In the genomic region with DNA sequence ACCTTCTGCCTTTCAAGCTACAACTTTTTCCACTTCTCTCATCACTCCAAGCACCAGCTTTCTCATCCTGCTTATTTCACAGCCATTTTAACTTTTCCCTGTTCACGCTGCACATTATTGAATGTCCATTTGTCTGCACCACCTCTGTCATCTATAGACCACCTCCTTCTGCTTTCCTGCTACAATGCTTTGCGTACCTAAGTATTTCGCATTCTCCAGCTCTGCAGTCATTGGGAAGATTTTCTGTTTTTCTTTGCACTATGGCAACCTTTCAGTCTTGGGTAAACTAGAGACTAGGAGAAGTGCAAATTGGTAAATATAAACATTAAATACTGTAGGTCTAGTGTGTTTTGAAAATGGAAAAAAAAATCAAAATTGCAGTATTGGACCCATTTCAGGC, we compare ENCODE assay signal across 9 cellular contexts. TPM values are rescaled to one million over a fixed set of nuclear protein-coding genes. Genes with fewer than 3 reads are reported as not detected.
DNase-seq lines count a peak whose midpoint lies in the region; FAIRE-seq and TF ChIP-seq lines count a peak whose summit lies in the region.
"Had no signal": no experiment of that assay in that cellular context is flagged by ENCODE, and none has a peak within 500 bp of the region (broad histone marks: within the 10 kb centered on the region; RNA-seq: fewer than 3 reads in every experiment).

No MANE protein-coding gene starts in this region.

- H3K27ac ChIP-seq in OCI-LY7 (ENCODE audit: low read depth, low read length, poor library complexity, severe bottlenecking) (no peak overlapping the region), esophagus squamous epithelium (no peak overlapping the region), prostate gland (no peak overlapping the region)

- peaks cover 21% of the 10 kb centered on the region for H3K4me1 Mint-ChIP-seq in Calu3 (ENCODE audit: low read depth, unreplicated experiment)

- H3K27me3 ChIP-seq in esophagus squamous epithelium (no peaks in the 10 kb centered on the region), prostate gland (replicated peaks; ENCODE audit: insufficient read depth) (no peaks in the 10 kb centered on the region)

- H3K79me2 ChIP-seq in OCI-LY7 (ENCODE audit: insufficient read depth, low read depth, low read length), result no peaks in the 10 kb centered on the region

- no peaks in the 10 kb centered on the region for H3K9me3 Mint-ChIP-seq in Calu3 (ENCODE audit: low read depth, unreplicated experiment)

- H3K36me3 ChIP-seq in OCI-LY7 (ENCODE audit: insufficient read depth, low read length), result peaks cover 8% of the 10 kb centered on the region; the same call in 1 of the 2 replicates
- peaks cover 0 to 24% (median 0%) of the 10 kb centered on the region in 3 donors for H3K36me3 ChIP-seq in esophagus squamous epithelium
- H3K36me3 ChIP-seq in prostate gland, result peaks cover 0 to 5% of the 10 kb centered on the region in 2 donors

- POLR2A ChIA-PET in OCI-LY7 (lab: Charles Lee), result no interaction called here

- CTCF ChIA-PET in Calu3 (lab: Charles Lee), result no interaction called here
- CTCF ChIA-PET in OCI-LY7 (lab: Charles Lee; ENCODE audit: unreplicated experiment), result no interaction called here

- peak overlapping the region; percentile 86 for H3K4me3 Mint-ChIP-seq in Calu3 (ENCODE audit: low read depth, unreplicated experiment)

- H3K4me1 ChIP-seq in OCI-LY7 (ENCODE audit: insufficient read depth, low read length, poor library complexity, severe bottlenecking) (peaks cover 12% of the 10 kb centered on the region), esophagus squamous epithelium (peaks cover 0 to 19% (median 13%) of the 10 kb centered on the region in 3 donors), prostate gland (replicated peaks) (no peaks in the 10 kb centered on the region)

- TF ChIP-seq CTCF in Calu3 (IDR thresholded peaks at IDR 0.05; ENCODE audit: unreplicated experiment) (no peak), OCI-LY7 (conservative IDR thresholded peaks at IDR 0.05; ENCODE audit: low read length) (no peak), esophagus squamous epithelium (IDR thresholded peaks at IDR 0.05) (no peak), prostate gland (IDR thresholded peaks at IDR 0.05) (no peak)

- DNase-seq in Calu3 (no peak), OCI-LY7 (ENCODE audit: low spot score) (no peak), esophagus squamous epithelium (lab: John Stamatoyannopoulos, UW) (no peak), prostate gland (ENCODE audit: low spot score) (no peak), urothelium cell line (ENCODE audit: low spot score) (no peak), HPDE6-E6E7 (ENCODE audit: extremely low spot score) (no peak), HK-2 (ENCODE audit: unreplicated experiment) (no peak)
- no peak for DNase-seq in activated effector memory CD4-positive, alpha-beta T cell treated with Interleukin-2 at 50 U/mL for 16 hours

- H3K9me2 ChIP-seq in OCI-LY7 (ENCODE audit: insufficient read depth, low read length), result no peaks in the 10 kb centered on the region

- no peaks in the 10 kb centered on the region for H3K9me3 ChIP-seq in OCI-LY7 (ENCODE audit: low read length)
- H3K9me3 ChIP-seq in esophagus squamous epithelium, result no peaks in the 10 kb centered on the region
- H3K9me3 ChIP-seq in prostate gland, result no peaks in the 10 kb centered on the region

- peak overlapping the region; percentile 32 for H3K27ac Mint-ChIP-seq in Calu3 (ENCODE audit: unreplicated experiment)

- peak overlapping the region; percentile 88 for H2AFZ ChIP-seq in OCI-LY7 (ENCODE audit: low read length)

- WGBS in esophagus squamous epithelium, 2 donors, result 77 to 85% methylated on average over 3 of the region's 3 CpGs
- 48% methylated on average over 3 of the region's 3 CpGs for WGBS in prostate gland

- H3K27me3 Mint-ChIP-seq in Calu3 (ENCODE audit: unreplicated experiment), result no peaks in the 10 kb centered on the region

- TF ChIP-seq POLR2A in esophagus squamous epithelium (IDR thresholded peaks at IDR 0.05), result no peak
- no peak for TF ChIP-seq POLR2A in prostate gland (IDR thresholded peaks at IDR 0.05)

- intact Hi-C loops in Calu3 (cut with micrococcal nuclease; ENCODE audit: unreplicated experiment), result loop anchor here (5.0 kb wide), 1 partner anchor 122 kb away; no protein-coding TSS in a partner anchor
- intact Hi-C loops in OCI-LY7 (cut with micrococcal nuclease; ENCODE audit: unreplicated experiment), result no loop called here
- intact Hi-C loops in esophagus squamous epithelium (cut with DNase I), result no loop called here
- intact Hi-C loops in prostate gland (cut with DNase I), result loop anchor here (10.0 kb wide), 1 partner anchor 301 kb away; the partner anchor contains the start of genes C1orf50 and P3H1

- H3K4me2 ChIP-seq in OCI-LY7 (ENCODE audit: low read length), result peak overlapping the region; percentile 83; the same call in 1 of the 2 replicates

- BruUV-seq in Calu3 (replicated peaks; lab: Mats Ljungman, UMichigan) (no TSS peak), OCI-LY7 (replicated peaks; lab: Mats Ljungman, UMichigan) (no TSS peak)

- H4K20me1 ChIP-seq in OCI-LY7 (ENCODE audit: insufficient read depth, low read length), result no peaks in the 10 kb centered on the region

- peaks cover 37% of the 10 kb centered on the region for H3K36me3 Mint-ChIP-seq in Calu3 (ENCODE audit: insufficient read depth, unreplicated experiment)

- no peak for FAIRE-seq in urothelium cell line (lab: Jason Lieb, UNC)

- H3K4me3 ChIP-seq in OCI-LY7 (ENCODE audit: low read depth, low read length, poor library complexity, severe bottlenecking) (no peak overlapping the region), esophagus squamous epithelium (peak overlapping the region in 3 of 4 donors; percentile 62 to 79 (median 76)), prostate gland (peak overlapping the region; percentile 40 to 59)

RNA-seq across cellular contexts. Expression of gene CCDC30, which starts 0.8 kb away (rescaled TPM):
- total RNA-seq in Calu3 (2022) (4.4 and 5.1 TPM in 2 replicates), OCI-LY7 (2022) (1.9 and 2.6 TPM in 2 replicates), esophagus squamous epithelium (1 to 10 TPM in 1 of 4 donors, under 1 TPM in 3; 0.12 to 1.3 (median 0.42) TPM), prostate gland (1 to 10 TPM; 1.8 to 6.2 TPM)
- total RNA-seq in OCI-LY7 (2014; rRNA removed; shearing (Covaris generic)), result 0.54 and 2.6 TPM in 2 replicates

RNA-seq across cellular contexts. Expression of gene PPCS, which starts 7.6 kb away (rescaled TPM):
- total RNA-seq in Calu3 (2022) (67.8 and 72.8 TPM in 2 replicates), OCI-LY7 (2022) (29.2 and 34.9 TPM in 2 replicates), esophagus squamous epithelium (10 to 100 TPM; 44.2 to 76.8 (median 58.9) TPM), prostate gland (100 to 1,000 TPM in 1 of 2 donors, 10 to 100 TPM in 1; 71.2 to 101 TPM)
- total RNA-seq in OCI-LY7 (2014; rRNA removed; shearing (Covaris generic)), result 23.2 and 46.9 TPM in 2 replicates

RNA-seq across cellular contexts. Expression of gene ZMYND12, which starts 8.1 kb away (rescaled TPM):
- 0.83 and 1.1 TPM in 2 replicates for total RNA-seq in Calu3 (2022)
- total RNA-seq in OCI-LY7 (2014; rRNA removed; shearing (Covaris generic)), result not detected in 2 replicates
- total RNA-seq in OCI-LY7 (2022), result not detected in 2 replicates
- under 1 TPM in 2 of 4 donors, not detected in 2; 0.19 to 0.79 TPM for total RNA-seq in esophagus squamous epithelium
- 10 to 100 TPM in 1 of 2 donors, 1 to 10 TPM in 1; 2.0 to 12.7 TPM for total RNA-seq in prostate gland
- total RNA-seq: LHCN-M2 had no signal

Comparison
In these comparisons a context has a peak if more than half of its experiments do, and no peak if none do; other contexts are left out.
1. intact Hi-C loops: an anchor here in Calu3 (5.0 kb wide) and prostate gland (10.0 kb wide); none called in OCI-LY7 and esophagus squamous epithelium.